ENCODE assay signal across 9 cellular contexts in genomic region chr12:45299132-45299692, GRCh38.
A peak's percentile ranks its signal among the peaks of the same experiment; 100 is the strongest.
DNase-seq lines count a peak whose midpoint lies in the region; TF ChIP-seq lines count a peak whose summit lies in the region.
"Had no signal": no experiment of that assay in that cellular context is flagged by ENCODE, and none has a peak within 500 bp of the region (broad histone marks: within the 10 kb centered on the region; RNA-seq: fewer than 3 reads in every experiment).

No MANE protein-coding gene starts in this region.

- BruUV-seq in PC-9 (replicated peaks; lab: Mats Ljungman, UMichigan) = no TSS peak

- POLR2A ChIA-PET in PC-9 (lab: Charles Lee; ENCODE audit: unreplicated experiment) = interaction anchor here (0.6 to 0.7 kb wide), 2 partner anchors 15 to 56 kb away, joined by 4 read pairs; no protein-coding TSS in a partner anchor

- H3K4me3 ChIP-seq in PC-9 (peak overlapping the region; percentile 12; the same call in 1 of the 2 replicates), fibroblast of lung (replicated peaks in 1 of 4; ENCODE audit: control extremely low read depth in 1 of 4, insufficient read depth in 1 of 4, low read depth in 3 of 4, low read length in 4 of 4) (no peak overlapping the region), sigmoid colon (no peak overlapping the region)

- peak; percentile 19 for DNase-seq in H4 (ENCODE audit: low spot score)
- DNase-seq in PC-9 = peak; percentile 52 to 93
- DNase-seq in fibroblast of lung (ENCODE audit: low read depth in 2 of 2) = peak; percentile 35 to 75
- no peak for DNase-seq in sigmoid colon
- DNase-seq in glomerular visceral epithelial cell (ENCODE audit: extremely low spot score) = no peak
- no peak for DNase-seq in effector CD4-positive, alpha-beta T cell
- DNase-seq in MV-4-11 (lab: John Stamatoyannopoulos, UW) = no peak
- DNase-seq in DMS114 treated with DMSO at 0.1 percent for 48 hours (lab: John Stamatoyannopoulos, UW; ENCODE audit: unreplicated experiment) = no peak
- DNase-seq: stimulated activated CD8-positive, alpha-beta memory T cell treated with anti-CD3 and anti-CD28 coated beads, Interleukin-4, amount 100 ng/mL, for 48 hours had no signal

- H3K4me2 ChIP-seq in PC-9 (peak overlapping the region; percentile 63), fibroblast of lung (ENCODE audit: extremely low read depth, insufficient read depth, low read length) (no peak overlapping the region)

- H3K9ac ChIP-seq in fibroblast of lung (ENCODE audit: insufficient read depth, low read length) = no peak overlapping the region

- 53 to 62% methylated on average over 5 of the region's 5 CpGs for WGBS in sigmoid colon, 2 donors

- H3K36me3 ChIP-seq in PC-9 (ENCODE audit: low read depth) (peaks cover 19% of the 10 kb centered on the region; the same call in 1 of the 2 replicates), fibroblast of lung (ENCODE audit: control insufficient read depth, insufficient read depth, low read length) (no peaks in the 10 kb centered on the region), sigmoid colon (no peaks in the 10 kb centered on the region)

- peak overlapping the region; percentile 90 for H3K27ac ChIP-seq in PC-9
- H3K27ac ChIP-seq in fibroblast of lung (ENCODE audit: insufficient read depth, low read length) = peak overlapping the region; percentile 58
- peak overlapping the region; percentile 56 to 87 (median 78) for H3K27ac ChIP-seq in sigmoid colon

- H2AFZ ChIP-seq in PC-9 (no peak overlapping the region), fibroblast of lung (ENCODE audit: low read length) (no peak overlapping the region)

- no peaks in the 10 kb centered on the region for H4K20me1 ChIP-seq in PC-9 (ENCODE audit: insufficient read depth)
- H4K20me1 ChIP-seq in fibroblast of lung (ENCODE audit: control insufficient read depth, extremely low read depth, insufficient read depth, low read length) = no peaks in the 10 kb centered on the region

- no peak for TF ChIP-seq EP300 in sigmoid colon (IDR thresholded peaks at IDR 0.05)

- H3F3A ChIP-seq in PC-9 (ENCODE audit: insufficient read depth, low read depth) = peaks cover 43% of the 10 kb centered on the region

- H3K79me2 ChIP-seq in PC-9 (ENCODE audit: low read depth) (peaks cover 77% of the 10 kb centered on the region), fibroblast of lung (ENCODE audit: control insufficient read depth, insufficient read depth, low read length) (peaks cover 4% of the 10 kb centered on the region)

- peaks cover 3% of the 10 kb centered on the region; the same call in 1 of the 2 replicates for H3K9me3 ChIP-seq in PC-9 (ENCODE audit: insufficient read depth, low read depth)
- H3K9me3 ChIP-seq in fibroblast of lung (ENCODE audit: control insufficient read depth, insufficient read depth, low read depth, low read length) = no peaks in the 10 kb centered on the region
- no peaks in the 10 kb centered on the region for H3K9me3 ChIP-seq in sigmoid colon

- intact Hi-C loops in PC-9 (cut with micrococcal nuclease; ENCODE audit: unreplicated experiment) (loop anchor here (1.0 to 10.0 kb wide), 5 partner anchors 14 to 84 kb away; no protein-coding TSS in a partner anchor), sigmoid colon (cut with DNase I) (no loop called here)

- H3K27me3 ChIP-seq in PC-9 (ENCODE audit: insufficient read depth, low read depth) = no peaks in the 10 kb centered on the region
- no peaks in the 10 kb centered on the region for H3K27me3 ChIP-seq in fibroblast of lung (ENCODE audit: control insufficient read depth, insufficient read depth, low read length)
- no peaks in the 10 kb centered on the region for H3K27me3 ChIP-seq in sigmoid colon

- CTCF ChIA-PET in PC-9 (lab: Charles Lee) = interaction anchor here (0.9 to 1.4 kb wide), 2 partner anchors 9 to 30 kb away, joined by 8 to 11 read pairs; no protein-coding TSS in a partner anchor

- TF ChIP-seq CTCF in PC-9 (conservative IDR thresholded peaks at IDR 0.05) (no peak), fibroblast of lung (conservative IDR thresholded peaks at IDR 0.05 in 1 of 2, IDR thresholded peaks at IDR 0.05 in 1 of 2; ENCODE audit: low read depth in 1 of 2, low read length in 2 of 2) (no peak), sigmoid colon (IDR thresholded peaks at IDR 0.05) (no peak)

- no peaks in the 10 kb centered on the region for H3K9me2 ChIP-seq in PC-9 (ENCODE audit: insufficient read depth)

- H3K4me1 ChIP-seq in PC-9 (replicated peaks; ENCODE audit: insufficient read depth) (peaks cover 51% of the 10 kb centered on the region), fibroblast of lung (ENCODE audit: control insufficient read depth, extremely low read depth, insufficient read depth, low read length) (peaks cover 3% of the 10 kb centered on the region), sigmoid colon (peaks cover 0 to 65% (median 46%) of the 10 kb centered on the region in 4 donors)

- no peak for TF ChIP-seq POLR2A in sigmoid colon (IDR thresholded peaks at IDR 0.05)

Comparison
In these comparisons a context has a peak if more than half of its experiments do, and no peak if none do; other contexts are left out.
1. DNase-seq: peak in H4 (single experiment), PC-9 (2 of 2) and fibroblast of lung (2 of 2); none in sigmoid colon (single experiment), glomerular visceral epithelial cell (single experiment), effector CD4-positive, alpha-beta T cell (single experiment), MV-4-11 (single experiment) and DMS114 treated with DMSO at 0.1 percent for 48 hours (single experiment).
2. Peak in every context shown above with its lines, with median percentiles within 50 percentile points of each other: H3K27ac ChIP-seq.